Comparison of ENCODE assay signal across 8 cellular contexts in genomic region chr16:58661199-58661830, GRCh38. TPM values are rescaled to one million over a fixed set of nuclear protein-coding genes. Genes with fewer than 3 reads are reported as not detected.
A peak's percentile ranks its signal among the peaks of the same experiment; 100 is the strongest.
DNase-seq lines count a peak whose midpoint lies in the region; ATAC-seq and TF ChIP-seq lines count a peak whose summit lies in the region.
"Had no signal": no experiment of that assay in that cellular context is flagged by ENCODE, and none has a peak within 500 bp of the region (broad histone marks: within the 10 kb centered on the region; RNA-seq: fewer than 3 reads in every experiment).

No MANE protein-coding gene starts in this region.

- no peak overlapping the region for H3K9ac ChIP-seq in OCI-LY3 (ENCODE audit: low read length)

- H3K4me2 ChIP-seq in OCI-LY3 (ENCODE audit: low read length), result no peak overlapping the region

- H3K4me3 ChIP-seq in OCI-LY3 (ENCODE audit: low read length), result no peak overlapping the region
- H3K4me3 ChIP-seq in upper lobe of right lung, result no peak overlapping the region

- no peaks in the 10 kb centered on the region for H3K36me3 Mint-ChIP-seq in chondrocyte (ENCODE audit: low read depth)

- H3K27ac Mint-ChIP-seq in chondrocyte (ENCODE audit: unreplicated experiment), result peak overlapping the region; percentile 55
- H3K27ac Mint-ChIP-seq: dendritic cell treated with granulocyte-macrophage colony-stimulating factor and Interleukin-4, amounts not matched to agents 40 ng/mL and 50 ng/mL, for 4 days had no signal

- no peaks in the 10 kb centered on the region for H3K9me3 Mint-ChIP-seq in chondrocyte (ENCODE audit: low read depth)
- H3K9me3 Mint-ChIP-seq: dendritic cell treated with granulocyte-macrophage colony-stimulating factor and Interleukin-4, amounts not matched to agents 40 ng/mL and 50 ng/mL, for 4 days had no signal

- H2AFZ ChIP-seq in OCI-LY3 (ENCODE audit: low read depth, low read length), result no peak overlapping the region

- H3K4me1 Mint-ChIP-seq in chondrocyte (ENCODE audit: low read depth), result peaks cover 4% of the 10 kb centered on the region

- no peaks in the 10 kb centered on the region for H4K20me1 ChIP-seq in OCI-LY3 (ENCODE audit: insufficient read depth, low read length)

- H3K4me3 Mint-ChIP-seq in chondrocyte (ENCODE audit: unreplicated experiment), result no peak overlapping the region
- H3K4me3 Mint-ChIP-seq: dendritic cell treated with granulocyte-macrophage colony-stimulating factor and Interleukin-4, amounts not matched to agents 40 ng/mL and 50 ng/mL, for 4 days had no signal

- DNase-seq in ELF-1 (ENCODE audit: low read depth, low spot score) (peak; percentile 68), HT1080 (ENCODE audit: low read depth) (peak; percentile 84), chondrocyte (ENCODE audit: low spot score) (no peak), left lobe of liver (ENCODE audit: low spot score) (no peak), upper lobe of right lung (no peak)

- H3K79me2 ChIP-seq in OCI-LY3 (ENCODE audit: low read length), result no peaks in the 10 kb centered on the region

- ATAC-seq in GM21381 (IDR thresholded peaks at IDR 0.05; ENCODE audit: unreplicated experiment), result peak; percentile 70
- peak; percentile 92 for ATAC-seq in left lobe of liver
- peak; percentile 96 for ATAC-seq in upper lobe of right lung

- peak; percentile 76 for TF ChIP-seq CTCF in OCI-LY3 (IDR thresholded peaks at IDR 0.05; ENCODE audit: low read depth, low read length)
- peak; percentile 85 for TF ChIP-seq CTCF in chondrocyte (IDR thresholded peaks at IDR 0.05)
- peak; percentile 58 for TF ChIP-seq CTCF in upper lobe of right lung (IDR thresholded peaks at IDR 0.05)

- H3K4me1 ChIP-seq in OCI-LY3 (ENCODE audit: low read length) (no peaks in the 10 kb centered on the region), upper lobe of right lung (no peaks in the 10 kb centered on the region)

- H3K27me3 ChIP-seq in OCI-LY3 (ENCODE audit: low read depth, low read length) (no peaks in the 10 kb centered on the region), upper lobe of right lung (no peaks in the 10 kb centered on the region)

- H3K36me3 ChIP-seq in OCI-LY3 (replicated peaks; ENCODE audit: low read depth, low read length) (no peaks in the 10 kb centered on the region), upper lobe of right lung (peaks cover 2% of the 10 kb centered on the region)

- no peak overlapping the region for H3K27ac ChIP-seq in OCI-LY3 (ENCODE audit: low read length)
- H3K27ac ChIP-seq in upper lobe of right lung, result no peak overlapping the region

- intact Hi-C loops in upper lobe of right lung (cut with DNase I), result no loop called here

- no peaks in the 10 kb centered on the region for H3K27me3 Mint-ChIP-seq in chondrocyte (ENCODE audit: low read depth)
- H3K27me3 Mint-ChIP-seq: dendritic cell treated with granulocyte-macrophage colony-stimulating factor and Interleukin-4, amounts not matched to agents 40 ng/mL and 50 ng/mL, for 4 days had no signal

- H3K9me3 ChIP-seq in OCI-LY3 (ENCODE audit: insufficient read depth, low read length), result no peaks in the 10 kb centered on the region
- H3K9me3 ChIP-seq in upper lobe of right lung, result no peaks in the 10 kb centered on the region

RNA-seq across cellular contexts. Expression of gene SLC38A7, which starts 23.3 kb away (rescaled TPM):
- total RNA-seq in HT1080 (2014; rRNA removed; shearing (Covaris generic)), result 8.0 and 10.8 TPM in 2 replicates
- polyA plus RNA-seq in HT1080 (2015; cell fraction: cytosol; rRNA removed), result 5.9 and 7.6 TPM in 2 replicates
- 20.2 and 21.1 TPM in 2 replicates for polyA plus RNA-seq in HT1080 (2015; cell fraction: nucleus; rRNA removed)
- total RNA-seq in chondrocyte (37.6 to 47.3 TPM (median 45.1 TPM) in 3 replicates), left lobe of liver (15.0 TPM), upper lobe of right lung (24.1 TPM)

RNA-seq across cellular contexts. Expression of gene CNOT1, which starts 31.7 kb away (rescaled TPM):
- 136 and 153 TPM in 2 replicates for total RNA-seq in HT1080 (2014; rRNA removed; shearing (Covaris generic))
- polyA plus RNA-seq in HT1080 (2015; cell fraction: cytosol; rRNA removed), result 100 and 107 TPM in 2 replicates
- 138 and 139 TPM in 2 replicates for polyA plus RNA-seq in HT1080 (2015; cell fraction: nucleus; rRNA removed)
- total RNA-seq in chondrocyte (89.3 to 104 TPM (median 98.1 TPM) in 3 replicates), left lobe of liver (63.6 TPM), upper lobe of right lung (140 TPM)

Comparison
In these comparisons a context has a peak if more than half of its experiments do, and no peak if none do; other contexts are left out.
1. DNase-seq: peak in ELF-1 (single experiment) and HT1080 (single experiment); none in chondrocyte (single experiment), left lobe of liver (single experiment) and upper lobe of right lung (single experiment).
2. Peak in every context shown above with its lines, with median percentiles within 50 percentile points of each other: ATAC-seq and CTCF ChIP-seq.